8 cellular contexts compared by ENCODE assay signal in the genomic region with DNA sequence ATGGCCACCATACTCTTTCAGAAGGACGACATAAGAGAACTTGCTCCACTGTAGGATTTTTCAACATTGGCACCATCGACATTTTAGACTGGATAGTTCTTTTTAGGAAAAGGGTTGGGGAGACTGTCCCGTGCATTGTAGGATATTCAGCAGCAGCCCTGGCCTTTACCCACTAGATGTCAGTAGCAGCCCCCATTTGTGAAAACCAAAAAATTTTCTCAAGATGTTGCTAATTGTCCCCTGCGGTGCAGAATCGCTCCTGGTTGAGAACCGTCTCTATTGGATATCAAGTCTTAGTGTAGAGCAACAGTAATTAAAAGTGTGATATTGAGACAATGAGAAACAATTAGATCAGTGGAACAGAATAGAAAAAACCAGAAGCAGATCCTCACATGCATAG.
A peak's percentile ranks its signal among the peaks of the same experiment; 100 is the strongest.
DNase-seq lines count a peak whose midpoint lies in the region; ATAC-seq, FAIRE-seq and TF ChIP-seq lines count a peak whose summit lies in the region.
"Not testable (repeated sequence)": the region's sequence is repeated elsewhere in the genome, so short reads cannot be mapped to it uniquely, and the experiment has no call there.

No MANE protein-coding gene starts in this region.

- not testable (repeated sequence) for H3K4me1 ChIP-seq in DND-41 (ENCODE audit: insufficient read depth, low read length); lower lobe of right lung

- TF ChIP-seq CTCF in DND-41 (IDR thresholded peaks at IDR 0.05; ENCODE audit: borderline replicate concordance, extremely low read depth, low read length, poor library complexity, severe bottlenecking): peak; percentile 21
- TF ChIP-seq CTCF in chondrocyte (IDR thresholded peaks at IDR 0.05): peak; percentile 63
- peak; percentile 45 for TF ChIP-seq CTCF in glutamatergic neuron (IDR thresholded peaks at IDR 0.05; ENCODE audit: partially characterized antibody, unreplicated experiment)
- peak; percentile 21 for TF ChIP-seq CTCF in lower lobe of right lung (IDR thresholded peaks at IDR 0.05)
- peak; percentile 41 for TF ChIP-seq CTCF in type B pancreatic cell (conservative IDR thresholded peaks at IDR 0.05)

- H3K4me2 ChIP-seq in DND-41 (ENCODE audit: insufficient read depth, low read length): not testable (repeated sequence)

- H2AFZ ChIP-seq in DND-41 (ENCODE audit: low read depth, low read length): not testable (repeated sequence)

- H3K27ac Mint-ChIP-seq in chondrocyte (ENCODE audit: unreplicated experiment); glutamatergic neuron (ENCODE audit: unreplicated experiment); type B pancreatic cell: not testable (repeated sequence)

- H3K36me3 ChIP-seq in DND-41 (ENCODE audit: insufficient read depth, low read length); lower lobe of right lung: not testable (repeated sequence)

- H3K4me1 Mint-ChIP-seq in chondrocyte (ENCODE audit: low read depth); glutamatergic neuron (ENCODE audit: low read depth, unreplicated experiment); type B pancreatic cell (ENCODE audit: unreplicated experiment): not testable (repeated sequence)

- H3K9ac ChIP-seq in DND-41 (ENCODE audit: low read depth, low read length): not testable (repeated sequence)

- not testable (repeated sequence) for H3K79me2 ChIP-seq in DND-41 (ENCODE audit: insufficient read depth, low read length)

- not testable (repeated sequence) for H3K9me3 Mint-ChIP-seq in chondrocyte (ENCODE audit: low read depth); glutamatergic neuron (ENCODE audit: unreplicated experiment); type B pancreatic cell

- FAIRE-seq in TTC549 (lab: Jason Lieb, UNC): peak; percentile 71

- H3K27me3 Mint-ChIP-seq in chondrocyte (ENCODE audit: low read depth); glutamatergic neuron (ENCODE audit: unreplicated experiment); type B pancreatic cell: not testable (repeated sequence)

- H3K27ac ChIP-seq in DND-41 (ENCODE audit: low read length); lower lobe of right lung: not testable (repeated sequence)

- H3K36me3 Mint-ChIP-seq in chondrocyte (ENCODE audit: low read depth); glutamatergic neuron (ENCODE audit: unreplicated experiment); type B pancreatic cell: not testable (repeated sequence)

- intact Hi-C loops in lower lobe of right lung (cut with DNase I): not testable (repeated sequence)

- H3K4me3 Mint-ChIP-seq in chondrocyte (ENCODE audit: unreplicated experiment); glutamatergic neuron (ENCODE audit: unreplicated experiment); type B pancreatic cell: not testable (repeated sequence)

- not testable (repeated sequence) for H3K9me3 ChIP-seq in DND-41 (ENCODE audit: insufficient read depth, low read length, severe bottlenecking); lower lobe of right lung

- H3K4me3 ChIP-seq in DND-41 (ENCODE audit: low read depth in 1 of 2, low read length in 2 of 2); lower lobe of right lung: not testable (repeated sequence)

- not testable (repeated sequence) for DNase-seq in DND-41; chondrocyte (ENCODE audit: low spot score); glutamatergic neuron; lower lobe of right lung; type B pancreatic cell (ENCODE audit: extremely low spot score, unreplicated experiment)
- peak; percentile 0 for DNase-seq in HT-29 (ENCODE audit: low spot score)

- not testable (repeated sequence) for H3K27me3 ChIP-seq in DND-41 (ENCODE audit: insufficient read depth, low read length, poor library complexity); lower lobe of right lung (ENCODE audit: low read depth)

- ATAC-seq in DND-41 (ENCODE audit: insufficient read depth, low read depth) (peak; percentile 54; the same call in 1 of the 3 replicates), GM19395 (IDR thresholded peaks at IDR 0.05; ENCODE audit: unreplicated experiment) (peak; percentile 80), lower lobe of right lung (peak in 1 of 2 donors; percentile 55)

- H4K20me1 ChIP-seq in DND-41 (ENCODE audit: insufficient read depth, low read length): not testable (repeated sequence)
